In genomic region chr13:33817843-33818661, GRCh38 we compare ENCODE assay signal across 1 cellular context.
TF ChIP-seq lines count a peak whose summit lies in the region.

A gene with protein sequence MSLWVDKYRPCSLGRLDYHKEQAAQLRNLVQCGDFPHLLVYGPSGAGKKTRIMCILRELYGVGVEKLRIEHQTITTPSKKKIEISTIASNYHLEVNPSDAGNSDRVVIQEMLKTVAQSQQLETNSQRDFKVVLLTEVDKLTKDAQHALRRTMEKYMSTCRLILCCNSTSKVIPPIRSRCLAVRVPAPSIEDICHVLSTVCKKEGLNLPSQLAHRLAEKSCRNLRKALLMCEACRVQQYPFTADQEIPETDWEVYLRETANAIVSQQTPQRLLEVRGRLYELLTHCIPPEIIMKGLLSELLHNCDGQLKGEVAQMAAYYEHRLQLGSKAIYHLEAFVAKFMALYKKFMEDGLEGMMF (plus strand): TSS chr13:33818149. CDS start chr13:33818179, 30 bp downstream.

TF ChIP-seq in HepG2, 621 proteins besides CTCF, POLR2A, EP300 and RAD21 (continued from another document and continues in another):
- TF ChIP-seq ATF1 (CRISPR knock-in tag; IDR thresholded peaks at IDR 0.05) (peak; percentile 97), GABPA (IDR thresholded peaks at IDR 0.05; ENCODE audit: low read depth, low read length) (peak; percentile 66), GABPA (CRISPR knock-in tag; IDR thresholded peaks at IDR 0.05; ENCODE audit: low read depth) (peak; percentile 95), KDM4B (CRISPR knock-in tag; IDR thresholded peaks at IDR 0.05) (0 out of 2 replicates have a peak, but pooled peaks have one; percentile 15), MED8 (CRISPR knock-in tag; IDR thresholded peaks at IDR 0.05; ENCODE audit: insufficient replicate concordance) (peak; percentile 64), POLR2AphosphoS2 (IDR thresholded peaks at IDR 0.05; ENCODE audit: low read depth, low read length) (no peak), ZNF567 (CRISPR knock-in tag; IDR thresholded peaks at IDR 0.05; ENCODE audit: borderline replicate concordance) (no peak), AHR (CRISPR knock-in tag; IDR thresholded peaks at IDR 0.05) (peak; percentile 20; the same call in 1 of the 2 replicates), ZNF136 (CRISPR knock-in tag; IDR thresholded peaks at IDR 0.05; ENCODE audit: low read depth) (peak; percentile 76; the same call in 1 of the 2 replicates), ZNF383 (CRISPR knock-in tag; IDR thresholded peaks at IDR 0.05; ENCODE audit: borderline replicate concordance) (no peak), ZBTB10 (CRISPR knock-in tag; IDR thresholded peaks at IDR 0.05; ENCODE audit: borderline replicate concordance) (no peak), ZNF703 (CRISPR knock-in tag; IDR thresholded peaks at IDR 0.05; ENCODE audit: borderline replicate concordance) (no peak; the same call in 1 of the 2 replicates), RARA (CRISPR knock-in tag; IDR thresholded peaks at IDR 0.05) (peak; percentile 33; the same call in 1 of the 2 replicates), HNF1A (IDR thresholded peaks at IDR 0.05; ENCODE audit: low read depth) (0 out of 2 replicates have a peak, but pooled peaks have one; percentile 11), HNF1A (CRISPR knock-in tag; IDR thresholded peaks at IDR 0.05; ENCODE audit: borderline replicate concordance) (0 out of 2 replicates have a peak, but pooled peaks have one; percentile 21), RXRB (CRISPR knock-in tag; IDR thresholded peaks at IDR 0.05; ENCODE audit: borderline replicate concordance) (peak; percentile 54; the same call in 1 of the 2 replicates), ZNF761 (CRISPR knock-in tag; conservative IDR thresholded peaks at IDR 0.05) (no peak), ZNF17 (CRISPR knock-in tag; IDR thresholded peaks at IDR 0.05) (no peak), ZNF44 (CRISPR knock-in tag; IDR thresholded peaks at IDR 0.05) (no peak), ZNF572 (CRISPR knock-in tag; IDR thresholded peaks at IDR 0.05) (no peak), CSRNP1 (CRISPR knock-in tag; IDR thresholded peaks at IDR 0.05) (peak; percentile 86), GLI4 (CRISPR knock-in tag; IDR thresholded peaks at IDR 0.05; ENCODE audit: borderline replicate concordance) (peak; percentile 62; the same call in 1 of the 2 replicates), TEAD3 (CRISPR knock-in tag; optimal IDR thresholded peaks at IDR 0.05; ENCODE audit: borderline replicate concordance) (peak; percentile 41), TSC22D2 (CRISPR knock-in tag; IDR thresholded peaks at IDR 0.05; ENCODE audit: borderline replicate concordance) (peak; percentile 21; the same call in 1 of the 2 replicates), ZNF441 (CRISPR knock-in tag; IDR thresholded peaks at IDR 0.05; ENCODE audit: borderline replicate concordance) (0 out of 2 replicates have a peak, but pooled peaks have one; percentile 30), ZSCAN9 (CRISPR knock-in tag; IDR thresholded peaks at IDR 0.05; ENCODE audit: borderline replicate concordance) (peak; percentile 20; the same call in 1 of the 2 replicates), MAF1 (CRISPR knock-in tag; IDR thresholded peaks at IDR 0.05; ENCODE audit: borderline replicate concordance) (no peak), SOX13 (IDR thresholded peaks at IDR 0.05) (no peak), SOX13 (CRISPR knock-in tag; conservative IDR thresholded peaks at IDR 0.05 in 1 of 2, IDR thresholded peaks at IDR 0.05 in 1 of 2) (peak in 1 of 2 experiments; percentile 52; a peak in 1 of 4 replicates), ZNF274 (CRISPR knock-in tag; IDR thresholded peaks at IDR 0.05) (peak; percentile 80; the same call in 1 of the 2 replicates), JUNB (CRISPR knock-in tag; IDR thresholded peaks at IDR 0.05; ENCODE audit: borderline replicate concordance) (0 out of 2 replicates have a peak, but pooled peaks have one; percentile 18), ZNF180 (CRISPR knock-in tag; IDR thresholded peaks at IDR 0.05; ENCODE audit: borderline replicate concordance, low read depth) (no peak), E2F5 (CRISPR knock-in tag; conservative IDR thresholded peaks at IDR 0.05) (peak; percentile 98), ETV5 (CRISPR knock-in tag; IDR thresholded peaks at IDR 0.05; ENCODE audit: borderline replicate concordance) (peak; percentile 68; the same call in 1 of the 2 replicates), MAFK (conservative IDR thresholded peaks at IDR 0.05 in 1 of 2, IDR thresholded peaks at IDR 0.05 in 1 of 2; ENCODE audit: low read length in 2 of 2) (no peak), NR2C2 (CRISPR knock-in tag; IDR thresholded peaks at IDR 0.05; ENCODE audit: borderline replicate concordance) (no peak; the same call in 1 of the 2 replicates), ZMAT5 (CRISPR knock-in tag; IDR thresholded peaks at IDR 0.05; ENCODE audit: borderline replicate concordance, low read depth) (no peak)
- TF ChIP-seq, protein P1, sequence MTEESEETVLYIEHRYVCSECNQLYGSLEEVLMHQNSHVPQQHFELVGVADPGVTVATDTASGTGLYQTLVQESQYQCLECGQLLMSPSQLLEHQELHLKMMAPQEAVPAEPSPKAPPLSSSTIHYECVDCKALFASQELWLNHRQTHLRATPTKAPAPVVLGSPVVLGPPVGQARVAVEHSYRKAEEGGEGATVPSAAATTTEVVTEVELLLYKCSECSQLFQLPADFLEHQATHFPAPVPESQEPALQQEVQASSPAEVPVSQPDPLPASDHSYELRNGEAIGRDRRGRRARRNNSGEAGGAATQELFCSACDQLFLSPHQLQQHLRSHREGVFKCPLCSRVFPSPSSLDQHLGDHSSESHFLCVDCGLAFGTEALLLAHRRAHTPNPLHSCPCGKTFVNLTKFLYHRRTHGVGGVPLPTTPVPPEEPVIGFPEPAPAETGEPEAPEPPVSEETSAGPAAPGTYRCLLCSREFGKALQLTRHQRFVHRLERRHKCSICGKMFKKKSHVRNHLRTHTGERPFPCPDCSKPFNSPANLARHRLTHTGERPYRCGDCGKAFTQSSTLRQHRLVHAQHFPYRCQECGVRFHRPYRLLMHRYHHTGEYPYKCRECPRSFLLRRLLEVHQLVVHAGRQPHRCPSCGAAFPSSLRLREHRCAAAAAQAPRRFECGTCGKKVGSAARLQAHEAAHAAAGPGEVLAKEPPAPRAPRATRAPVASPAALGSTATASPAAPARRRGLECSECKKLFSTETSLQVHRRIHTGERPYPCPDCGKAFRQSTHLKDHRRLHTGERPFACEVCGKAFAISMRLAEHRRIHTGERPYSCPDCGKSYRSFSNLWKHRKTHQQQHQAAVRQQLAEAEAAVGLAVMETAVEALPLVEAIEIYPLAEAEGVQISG (CRISPR knock-in tag; IDR thresholded peaks at IDR 0.05) = peak; percentile 89
- TF ChIP-seq, protein P2, sequence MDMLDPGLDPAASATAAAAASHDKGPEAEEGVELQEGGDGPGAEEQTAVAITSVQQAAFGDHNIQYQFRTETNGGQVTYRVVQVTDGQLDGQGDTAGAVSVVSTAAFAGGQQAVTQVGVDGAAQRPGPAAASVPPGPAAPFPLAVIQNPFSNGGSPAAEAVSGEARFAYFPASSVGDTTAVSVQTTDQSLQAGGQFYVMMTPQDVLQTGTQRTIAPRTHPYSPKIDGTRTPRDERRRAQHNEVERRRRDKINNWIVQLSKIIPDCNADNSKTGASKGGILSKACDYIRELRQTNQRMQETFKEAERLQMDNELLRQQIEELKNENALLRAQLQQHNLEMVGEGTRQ (IDR thresholded peaks at IDR 0.05; ENCODE audit: low read depth, low read length) = no peak
- TF ChIP-seq, protein P2 (CRISPR knock-in tag; IDR thresholded peaks at IDR 0.05; ENCODE audit: borderline replicate concordance) = no peak
- TF ChIP-seq, protein P3, sequence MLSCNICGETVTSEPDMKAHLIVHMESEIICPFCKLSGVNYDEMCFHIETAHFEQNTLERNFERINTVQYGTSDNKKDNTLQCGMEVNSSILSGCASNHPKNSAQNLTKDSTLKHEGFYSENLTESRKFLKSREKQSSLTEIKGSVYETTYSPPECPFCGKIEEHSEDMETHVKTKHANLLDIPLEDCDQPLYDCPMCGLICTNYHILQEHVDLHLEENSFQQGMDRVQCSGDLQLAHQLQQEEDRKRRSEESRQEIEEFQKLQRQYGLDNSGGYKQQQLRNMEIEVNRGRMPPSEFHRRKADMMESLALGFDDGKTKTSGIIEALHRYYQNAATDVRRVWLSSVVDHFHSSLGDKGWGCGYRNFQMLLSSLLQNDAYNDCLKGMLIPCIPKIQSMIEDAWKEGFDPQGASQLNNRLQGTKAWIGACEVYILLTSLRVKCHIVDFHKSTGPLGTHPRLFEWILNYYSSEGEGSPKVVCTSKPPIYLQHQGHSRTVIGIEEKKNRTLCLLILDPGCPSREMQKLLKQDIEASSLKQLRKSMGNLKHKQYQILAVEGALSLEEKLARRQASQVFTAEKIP (CRISPR knock-in tag; IDR thresholded peaks at IDR 0.05; ENCODE audit: borderline replicate concordance) = no peak
- TF ChIP-seq, protein P4, sequence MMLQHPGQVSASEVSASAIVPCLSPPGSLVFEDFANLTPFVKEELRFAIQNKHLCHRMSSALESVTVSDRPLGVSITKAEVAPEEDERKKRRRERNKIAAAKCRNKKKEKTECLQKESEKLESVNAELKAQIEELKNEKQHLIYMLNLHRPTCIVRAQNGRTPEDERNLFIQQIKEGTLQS (CRISPR knock-in tag; IDR thresholded peaks at IDR 0.05) = peak; percentile 39; the same call in 1 of the 2 replicates
